Comparison of ENCODE assay signal across 8 cellular contexts in genomic region chr1:20361805-20362381, GRCh38.
DNase-seq lines count a peak whose midpoint lies in the region; ATAC-seq and TF ChIP-seq lines count a peak whose summit lies in the region.

No MANE protein-coding gene starts in this region.

- no peaks in the 10 kb centered on the region for H3K36me3 Mint-ChIP-seq in activated naive CD8-positive, alpha-beta T cell treated with anti-CD3 and anti-CD28 coated beads, Interleukin-2, amount 50 U/mL, for 24 hours (ENCODE audit: low read depth)

- no peak for TF ChIP-seq POLR2A in gastrocnemius medialis (IDR thresholded peaks at IDR 0.05)

- no peak overlapping the region for H3K4me3 Mint-ChIP-seq in activated naive CD8-positive, alpha-beta T cell treated with anti-CD3 and anti-CD28 coated beads, Interleukin-2, amount 50 U/mL, for 24 hours

- peaks cover 15 to 25% (median 18%) of the 10 kb centered on the region in 3 donors for H3K27me3 ChIP-seq in gastrocnemius medialis

- H3K9me3 Mint-ChIP-seq in activated naive CD8-positive, alpha-beta T cell treated with anti-CD3 and anti-CD28 coated beads, Interleukin-2, amount 50 U/mL, for 24 hours = no peaks in the 10 kb centered on the region

- peak; percentile 8 to 28 for DNase-seq in SHP77 (lab: John Stamatoyannopoulos, UW)
- no peak for DNase-seq in SHP77 treated with DMSO at 0.1 percent for 48 hours (lab: John Stamatoyannopoulos, UW)
- DNase-seq in NCI-H1694 treated with DMSO at 0.1 percent for 48 hours (lab: John Stamatoyannopoulos, UW) = peak; percentile 18
- peak; percentile 61 for DNase-seq in activated naive CD8-positive, alpha-beta T cell treated with anti-CD3 and anti-CD28 coated beads, Interleukin-2, amount 50 U/mL, for 24 hours
- DNase-seq in left ventricle myocardium superior = peak; percentile 80
- DNase-seq in gastrocnemius medialis = peak in 1 of 2 donors; percentile 48

- peaks cover 69% of the 10 kb centered on the region for H3K27me3 Mint-ChIP-seq in activated naive CD8-positive, alpha-beta T cell treated with anti-CD3 and anti-CD28 coated beads, Interleukin-2, amount 50 U/mL, for 24 hours

- H3K27ac ChIP-seq in gastrocnemius medialis = no peak overlapping the region

- peaks cover 26 to 37% of the 10 kb centered on the region in 2 donors for H3K4me1 ChIP-seq in gastrocnemius medialis

- intact Hi-C loops in left ventricle myocardium superior (cut with micrococcal nuclease) (no loop called here), gastrocnemius medialis (cut with DNase I; ENCODE audit: low total_unique reads) (loop anchor here (1.0 to 2.0 kb wide), 2 partner anchors 131 to 149 kb away; no protein-coding TSS in a partner anchor)

- no peaks in the 10 kb centered on the region for H3K36me3 ChIP-seq in gastrocnemius medialis

- H3K9me3 ChIP-seq in gastrocnemius medialis = no peaks in the 10 kb centered on the region

- in situ Hi-C loops in gastrocnemius medialis (cut with MboI; ENCODE audit: low sequenced_read_pairs in 4 of 4) = no loop called here

- no peak overlapping the region for H3K27ac Mint-ChIP-seq in activated naive CD8-positive, alpha-beta T cell treated with anti-CD3 and anti-CD28 coated beads, Interleukin-2, amount 50 U/mL, for 24 hours

- ATAC-seq in activated naive CD8-positive, alpha-beta T cell treated with anti-CD3 and anti-CD28 coated beads, Interleukin-2, amount 50 U/mL, for 24 hours = no peak
- ATAC-seq in left ventricle myocardium superior = peak; percentile 17
- ATAC-seq in gastrocnemius medialis = peak in 1 of 2 donors; percentile 44
- ATAC-seq in HG02970 (IDR thresholded peaks at IDR 0.05; ENCODE audit: low FRiP score, unreplicated experiment) = no peak
- no peak for ATAC-seq in GM18873 (IDR thresholded peaks at IDR 0.05; ENCODE audit: low FRiP score, unreplicated experiment)

- H3K4me3 ChIP-seq in gastrocnemius medialis = no peak overlapping the region

- peaks cover 17% of the 10 kb centered on the region for H3K4me1 Mint-ChIP-seq in activated naive CD8-positive, alpha-beta T cell treated with anti-CD3 and anti-CD28 coated beads, Interleukin-2, amount 50 U/mL, for 24 hours

- TF ChIP-seq CTCF in gastrocnemius medialis (IDR thresholded peaks at IDR 0.05 in 4 of 5, conservative IDR thresholded peaks at IDR 0.05 in 1 of 5) = peak; percentile 54 to 81 (median 79)
